9 cellular contexts compared by ENCODE assay signal in the genomic region with DNA sequence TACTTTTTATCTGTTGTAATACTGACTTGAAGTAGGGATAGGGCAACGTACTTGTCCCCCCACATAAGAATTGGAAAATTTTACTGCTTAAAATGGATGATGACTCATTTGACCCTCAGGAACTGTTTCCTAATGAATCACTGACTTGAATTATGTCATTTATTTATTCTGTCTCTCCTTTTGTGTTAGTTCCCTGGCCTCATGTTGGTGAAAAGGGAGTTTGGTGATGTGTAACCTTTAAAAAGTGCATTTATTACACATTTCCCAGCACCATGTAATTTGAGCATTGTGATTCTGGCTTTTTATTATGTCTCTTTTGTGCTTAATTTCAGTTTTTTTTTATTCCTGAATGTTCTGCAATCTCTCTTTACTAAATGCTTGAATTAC. TPM values are rescaled to one million over a fixed set of nuclear protein-coding genes. Genes with fewer than 3 reads are reported as not detected.
DNase-seq lines count a peak whose midpoint lies in the region; ATAC-seq and TF ChIP-seq lines count a peak whose summit lies in the region.
"Had no signal": no experiment of that assay in that cellular context is flagged by ENCODE, and none has a peak within 500 bp of the region (broad histone marks: within the 10 kb centered on the region; RNA-seq: fewer than 3 reads in every experiment).

No MANE protein-coding gene starts in this region.

- DNase-seq in NCI-H1417 (lab: John Stamatoyannopoulos, UW) (peak in 2 of 3 experiments; percentile 20 to 63), NCI-H1417 treated with DMSO at 0.1 percent for 48 hours (lab: John Stamatoyannopoulos, UW) (no peak), Panc1 (ENCODE audit: low read depth, low spot score) (peak; percentile 72), fibroblast of gingiva (ENCODE audit: low read depth) (peak; percentile 74), smooth muscle cell (lab: John Stamatoyannopoulos, UW; ENCODE audit: unreplicated experiment) (no peak), G401 (ENCODE audit: low spot score) (no peak), medulla oblongata (ENCODE audit: extremely low spot score) (no peak)
- DNase-seq: NCI-H526 treated with DMSO at 0.1 percent for 48 hours had no signal

- CTCF ChIA-PET in Panc1 (lab: Charles Lee): no interaction called here

- peak overlapping the region; percentile 49 for H2AFZ ChIP-seq in smooth muscle cell (ENCODE audit: low read depth)

- 0% methylated on average over 1 of the region's 1 CpG for WGBS in smooth muscle cell (ENCODE audit: low lambda C conversion rate)

- ATAC-seq in Panc1 (peak; percentile 52; the same call in 1 of the 2 replicates), GM21786 (IDR thresholded peaks at IDR 0.05; ENCODE audit: unreplicated experiment) (no peak)

- peak overlapping the region; percentile 64 for H3K9ac ChIP-seq in smooth muscle cell (ENCODE audit: low read depth)

- H4K20me1 ChIP-seq in smooth muscle cell (ENCODE audit: low read depth): no peaks in the 10 kb centered on the region

- H3K9me3 ChIP-seq in Panc1 (ENCODE audit: control insufficient read depth, insufficient read depth, low read depth, low read length) (no peaks in the 10 kb centered on the region), smooth muscle cell (replicated peaks; ENCODE audit: low read depth) (no peaks in the 10 kb centered on the region)

- BruUV-seq in Panc1 (replicated peaks; lab: Mats Ljungman, UMichigan): no TSS peak

- H3F3A ChIP-seq in smooth muscle cell (ENCODE audit: low read depth): peaks cover 24% of the 10 kb centered on the region

- TF ChIP-seq CTCF in Panc1 (IDR thresholded peaks at IDR 0.05) (no peak), smooth muscle cell (IDR thresholded peaks at IDR 0.05; ENCODE audit: borderline replicate concordance, insufficient read depth, poor library complexity, severe bottlenecking) (no peak)

- H3K4me2 ChIP-seq in smooth muscle cell: peak overlapping the region; percentile 53

- no peaks in the 10 kb centered on the region for H3K36me3 ChIP-seq in Panc1 (ENCODE audit: control insufficient read depth, insufficient read depth, low read length)
- H3K36me3 ChIP-seq in smooth muscle cell (ENCODE audit: low read depth): no peaks in the 10 kb centered on the region

- H3K79me2 ChIP-seq in smooth muscle cell (ENCODE audit: low read depth): no peaks in the 10 kb centered on the region

- H3K27me3 ChIP-seq in Panc1 (ENCODE audit: control insufficient read depth, insufficient read depth, low read length) (no peaks in the 10 kb centered on the region), smooth muscle cell (ENCODE audit: low read depth) (no peaks in the 10 kb centered on the region)

- no peak overlapping the region for H3K27ac ChIP-seq in Panc1 (ENCODE audit: low read length)
- peak overlapping the region; percentile 86 for H3K27ac ChIP-seq in smooth muscle cell (ENCODE audit: low read depth)

- H3K4me3 ChIP-seq in Panc1 (ENCODE audit: low read depth in 2 of 2, low read length in 2 of 2) (no peak overlapping the region), smooth muscle cell (no peak overlapping the region)

- POLR2A ChIA-PET in Panc1 (lab: Charles Lee): no interaction called here

- intact Hi-C loops in Panc1 (cut with micrococcal nuclease; ENCODE audit: unreplicated experiment): no loop called here

- in situ Hi-C loops in Panc1 (cut with HindIII; ENCODE audit: low pct_unique_long_range_greater_than_20kb, low sequenced_read_pairs) (no loop called here), G401 (cut with HindIII; ENCODE audit: low sequenced_read_pairs) (no loop called here)

- H3K4me1 ChIP-seq in Panc1 (ENCODE audit: control insufficient read depth, insufficient read depth, low read length): peaks cover 7% of the 10 kb centered on the region; the same call in 1 of the 2 replicates
- H3K4me1 ChIP-seq in smooth muscle cell (ENCODE audit: low read depth): peaks cover 5% of the 10 kb centered on the region

RNA-seq across cellular contexts. Expression of a gene that starts 20.3 kb away (rescaled TPM):
- total RNA-seq in Panc1 (2021; ENCODE audit: unreplicated experiment) (33.1 TPM), smooth muscle cell (17.3 and 17.5 TPM in 2 replicates)
- polyA plus RNA-seq in Panc1 (2012; ENCODE audit: insufficient read length): 9.4 TPM
- polyA plus RNA-seq in smooth muscle cell: 6.5 and 6.7 TPM in 2 replicates
- 6.2 and 9.5 TPM in 2 replicates for total RNA-seq in G401 (2014; rRNA removed; shearing (Covaris generic))

RNA-seq across cellular contexts. Expression of a gene that starts 48.8 kb away (rescaled TPM):
- 0.15 TPM for total RNA-seq in Panc1 (2021; ENCODE audit: unreplicated experiment)
- 0.67 TPM for polyA plus RNA-seq in Panc1 (2012; ENCODE audit: insufficient read length)
- total RNA-seq in smooth muscle cell: 3.9 and 6.3 TPM in 2 replicates
- 4.2 and 5.1 TPM in 2 replicates for polyA plus RNA-seq in smooth muscle cell
- not detected in 2 replicates for total RNA-seq in G401 (2014; rRNA removed; shearing (Covaris generic))

Comparison
In these comparisons a context has a peak if more than half of its experiments do, and no peak if none do; other contexts are left out.
1. DNase-seq: peak in NCI-H1417 (2 of 3), Panc1 (single experiment) and fibroblast of gingiva (single experiment); none in NCI-H1417 treated with DMSO at 0.1 percent for 48 hours (single experiment), smooth muscle cell (single experiment), G401 (single experiment) and medulla oblongata (single experiment).